Comparison of ENCODE assay signal across 8 cellular contexts in the genomic region with DNA sequence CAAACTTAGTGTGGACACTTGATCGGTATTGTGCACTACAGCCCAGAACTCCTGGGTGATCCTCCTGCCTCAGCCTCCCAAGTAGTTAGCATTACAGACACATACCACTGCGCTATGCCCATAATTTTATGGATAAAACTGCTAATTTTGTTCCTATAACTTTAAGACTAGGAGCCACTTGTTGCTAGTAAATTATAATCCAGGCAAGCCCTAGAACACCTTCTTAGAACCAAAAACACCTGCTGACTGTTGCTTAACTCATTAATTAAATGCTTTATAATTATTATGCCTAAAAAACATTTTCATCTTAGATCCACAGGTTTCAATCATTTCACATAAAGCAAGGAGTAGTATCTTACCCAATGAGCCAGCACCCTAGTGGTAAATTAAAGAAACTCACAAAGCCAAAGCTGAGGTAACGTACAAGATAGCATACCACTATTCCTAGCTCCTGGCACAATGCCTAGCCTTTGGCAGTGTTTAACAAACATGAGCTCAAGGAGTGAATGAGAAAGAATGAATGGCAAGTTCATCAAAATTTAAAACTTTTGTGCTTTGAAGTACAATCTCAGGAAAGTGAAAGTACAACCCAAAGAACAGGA. TPM values are rescaled to one million over a fixed set of nuclear protein-coding genes. Genes with fewer than 3 reads are reported as not detected.
A peak's percentile ranks its signal among the peaks of the same experiment; 100 is the strongest.
DNase-seq lines count a peak whose midpoint lies in the region; ATAC-seq and TF ChIP-seq lines count a peak whose summit lies in the region.

No MANE protein-coding gene starts in this region.

- peak; percentile 23; the same call in 1 of the 3 replicates for TF ChIP-seq CTCF in GM12872 (IDR thresholded peaks at IDR 0.05; ENCODE audit: insufficient read depth, low read depth, low read length)
- peak; percentile 37 for TF ChIP-seq CTCF in astrocyte of the spinal cord (IDR thresholded peaks at IDR 0.05; ENCODE audit: low read depth, low read length)
- TF ChIP-seq CTCF in lung (IDR thresholded peaks at IDR 0.05; ENCODE audit: control extremely low read depth, extremely low read depth), result no peak
- no peak for TF ChIP-seq CTCF in MM.1S (IDR thresholded peaks at IDR 0.05; ENCODE audit: low read length)

- H2AFZ ChIP-seq in MM.1S (ENCODE audit: low read length), result no peak overlapping the region

- H3K9ac ChIP-seq in MM.1S (ENCODE audit: low read length), result no peak overlapping the region

- peak; percentile 77 for DNase-seq in MG63
- DNase-seq in astrocyte of the spinal cord (ENCODE audit: low read depth, low spot score), result peak; percentile 81
- DNase-seq in lung (ENCODE audit: low spot score), result peak; percentile 55
- no peak for DNase-seq in activated CD4-positive, alpha-beta T cell treated with anti-CD3 and anti-CD28 coated beads for 48 hours
- DNase-seq in MM.1S, result no peak

- H3K4me1 ChIP-seq in lung (ENCODE audit: control insufficient read depth in 2 of 2, insufficient read depth in 2 of 2, low read length in 2 of 2), result peaks cover 2 to 6% of the 10 kb centered on the region in 2 donors
- peaks cover 10% of the 10 kb centered on the region for H3K4me1 ChIP-seq in MM.1S (ENCODE audit: low read length)

- H3K27ac ChIP-seq in lung (ENCODE audit: low read depth in 1 of 2, low read length in 1 of 2) (no peak overlapping the region), MM.1S (ENCODE audit: low read length) (no peak overlapping the region)

- H3K36me3 ChIP-seq in MG63 (peaks cover 66% of the 10 kb centered on the region), lung (ENCODE audit: control insufficient read depth in 2 of 2, insufficient read depth in 2 of 2, low read length in 2 of 2) (peaks cover 10% of the 10 kb centered on the region in 2 donors), MM.1S (replicated peaks; ENCODE audit: insufficient read depth, low read length) (peaks cover 5% of the 10 kb centered on the region; the same call in 1 of the 2 replicates)

- in situ Hi-C loops in astrocyte of the spinal cord (cut with HindIII; ENCODE audit: low sequenced_read_pairs), result no loop called here

- H3K4me3 ChIP-seq in MG63 (no peak overlapping the region), astrocyte of the spinal cord (ENCODE audit: low read depth, low read length) (no peak overlapping the region), lung (no peak overlapping the region), MM.1S (ENCODE audit: low read length) (no peak overlapping the region)

- no peaks in the 10 kb centered on the region for H3K9me2 ChIP-seq in MM.1S (replicated peaks; ENCODE audit: insufficient read depth, low read length)

- H3K79me2 ChIP-seq in MM.1S (ENCODE audit: low read length), result peaks cover 67% of the 10 kb centered on the region

- 75 to 80% methylated on average over 3 of the region's 3 CpGs for WGBS in lung, 2 donors

- H3K9me3 ChIP-seq in MG63, result no peaks in the 10 kb centered on the region
- H3K9me3 ChIP-seq in lung (ENCODE audit: control insufficient read depth in 2 of 2, insufficient read depth in 1 of 2, low read length in 1 of 2), result no peaks in the 10 kb centered on the region
- H3K9me3 ChIP-seq in MM.1S (replicated peaks; ENCODE audit: insufficient read depth, low read length), result no peaks in the 10 kb centered on the region

- ATAC-seq in lung (ENCODE audit: insufficient read depth, low FRiP score) (no peak), GM18858 (IDR thresholded peaks at IDR 0.05; ENCODE audit: unreplicated experiment) (no peak), GM19351 (IDR thresholded peaks at IDR 0.05; ENCODE audit: unreplicated experiment) (no peak)

- H3F3A ChIP-seq in MM.1S (ENCODE audit: insufficient read depth, low read length), result no peaks in the 10 kb centered on the region; the same call in 1 of the 2 replicates

- H3K4me2 ChIP-seq in MM.1S (ENCODE audit: low read depth, low read length), result no peak overlapping the region

- no peaks in the 10 kb centered on the region for H4K20me1 ChIP-seq in MM.1S (ENCODE audit: insufficient read depth, low read length)

- H3K27me3 ChIP-seq in MG63, result no peaks in the 10 kb centered on the region
- no peaks in the 10 kb centered on the region for H3K27me3 ChIP-seq in lung (ENCODE audit: control insufficient read depth, insufficient read depth)
- no peaks in the 10 kb centered on the region for H3K27me3 ChIP-seq in MM.1S (replicated peaks; ENCODE audit: insufficient read depth, low read length)

RNA-seq across cellular contexts. Expression of gene MRPS27, which starts 5.4 kb away (rescaled TPM):
- total RNA-seq in MG63 (2014; rRNA removed; shearing (Covaris generic); ENCODE audit: low replicate concordance), result 102 and 121 TPM in 2 replicates
- 10 to 100 TPM; 39.0 to 84.8 TPM for total RNA-seq in lung
- polyA plus RNA-seq in lung, result 10 to 100 TPM; 18.8 to 26.4 TPM

RNA-seq across cellular contexts. Expression of gene PTCD2, which starts 5.5 kb away (rescaled TPM):
- 16.4 and 27.6 TPM in 2 replicates for total RNA-seq in MG63 (2014; rRNA removed; shearing (Covaris generic); ENCODE audit: low replicate concordance)
- total RNA-seq in lung, result 10 to 100 TPM in 1 of 2 donors, 1 to 10 TPM in 1; 8.9 to 12.0 TPM
- 1 to 10 TPM; 1.9 to 3.8 TPM for polyA plus RNA-seq in lung

Comparison
In these comparisons a context has a peak if more than half of its experiments do, and no peak if none do; other contexts are left out.
1. CTCF ChIP-seq: peak in GM12872 (single experiment) and astrocyte of the spinal cord (single experiment); none in lung (single experiment) and MM.1S (single experiment).
2. DNase-seq: peak in MG63 (single experiment), astrocyte of the spinal cord (single experiment) and lung (single experiment); none in activated CD4-positive, alpha-beta T cell treated with anti-CD3 and anti-CD28 coated beads for 48 hours (single experiment) and MM.1S (single experiment).